8 cellular contexts compared by ENCODE assay signal in genomic region chr11:777288-778255, GRCh38. TPM values are rescaled to one million over a fixed set of nuclear protein-coding genes. Genes with fewer than 3 reads are reported as not detected.
DNase-seq lines count a peak whose midpoint lies in the region; ATAC-seq and TF ChIP-seq lines count a peak whose summit lies in the region.

Gene GATD1, minus strand, starts transcription at chr11:777487. Its CDS starts 25 bp downstream, at chr11:777462.

- no peaks in the 10 kb centered on the region for H3K27me3 Mint-ChIP-seq in activated B cell treated with CpG ODN at 0.5 μM for 24 hours

- ATAC-seq in GM18868 (IDR thresholded peaks at IDR 0.05; ENCODE audit: unreplicated experiment) (peak; percentile 78), HG03108 (IDR thresholded peaks at IDR 0.05; ENCODE audit: unreplicated experiment) (peak; percentile 78), activated B cell treated with CpG ODN at 0.5 μM for 24 hours (ENCODE audit: low read depth) (peak; percentile 87)

- peaks cover 5% of the 10 kb centered on the region for H3K36me3 Mint-ChIP-seq in activated B cell treated with CpG ODN at 0.5 μM for 24 hours (ENCODE audit: low read depth)

- peaks cover 16% of the 10 kb centered on the region for H3K4me1 Mint-ChIP-seq in activated B cell treated with CpG ODN at 0.5 μM for 24 hours

- H3K79me2 ChIP-seq in ACC112 (ENCODE audit: control insufficient read depth, insufficient read depth, low read length, unreplicated experiment) = peaks cover 64% of the 10 kb centered on the region

- peak within 1 kb of the TSS; percentile 69 for H3K27ac Mint-ChIP-seq in activated B cell treated with CpG ODN at 0.5 μM for 24 hours

- peaks cover 22% of the 10 kb centered on the region for H3K4me1 ChIP-seq in ACC112 (ENCODE audit: control insufficient read depth, insufficient read depth, low read length, unreplicated experiment)

- DNase-seq in NCI-H2227 (lab: John Stamatoyannopoulos, UW; ENCODE audit: unreplicated experiment) (peak; percentile 97), activated B cell treated with CpG ODN at 0.5 μM for 24 hours (peak; percentile 98), cardiac fibroblast (ENCODE audit: low read depth in 2 of 2) (peak; percentile 78 to 90), iris pigment epithelial cell (ENCODE audit: low read depth) (peak; percentile 82)
- DNase-seq in stimulated activated CD4-positive, alpha-beta T cell treated with anti-CD3 and anti-CD28 coated beads, Interleukin-12 subunit alpha, Interleukin-12 subunit beta, amount 100 ng/mL, for 4 hours = peak; percentile 95

- peak within 1 kb of the TSS; percentile 81 for H3K4me3 Mint-ChIP-seq in activated B cell treated with CpG ODN at 0.5 μM for 24 hours

- POLR2A ChIA-PET in activated B cell treated with CpG ODN at 0.5 μM for 24 hours (lab: Charles Lee) = interaction anchor here (0.8 to 2.7 kb wide), 10 partner anchors 19 to 330 kb away, joined by 3 to 23 read pairs (median 5); partner anchors contain the start of genes IRF7, RPLP2, SLC25A22 and TALDO1

- no peaks in the 10 kb centered on the region for H3K27me3 ChIP-seq in ACC112 (ENCODE audit: insufficient read depth, low read length)

- no peaks in the 10 kb centered on the region for H3K9me3 Mint-ChIP-seq in activated B cell treated with CpG ODN at 0.5 μM for 24 hours

- intact Hi-C loops in activated B cell treated with CpG ODN at 0.5 μM for 24 hours (cut with micrococcal nuclease) = loop anchor here (1.0 to 2.0 kb wide), 4 partner anchors 12 to 65 kb away; partner anchors contain the start of genes POLR2L, TALDO1 and TSPAN4

- CTCF ChIA-PET in activated B cell treated with CpG ODN at 0.5 μM for 24 hours (lab: Charles Lee) = no interaction called here

- no peaks in the 10 kb centered on the region; the same call in 1 of the 2 replicates for H3K36me3 ChIP-seq in ACC112 (ENCODE audit: insufficient read depth, low read length)

- H2AFZ ChIP-seq in ACC112 (ENCODE audit: low read length, unreplicated experiment) = peak within 1 kb of the TSS; percentile 68

- peak within 1 kb of the TSS; percentile 100 for H3K4me3 ChIP-seq in ACC112 (ENCODE audit: low read depth, low read length)
- peak within 1 kb of the TSS; percentile 76 to 86 for H3K4me3 ChIP-seq in cardiac fibroblast (replicated peaks in 1 of 2; ENCODE audit: low read depth in 2 of 2, low read length in 2 of 2)

- H3K27ac ChIP-seq in ACC112 (ENCODE audit: low read depth, low read length) = peak within 1 kb of the TSS; percentile 75

- TF ChIP-seq CTCF in activated B cell treated with CpG ODN at 0.5 μM for 24 hours (IDR thresholded peaks at IDR 0.05) (no peak), cardiac fibroblast (IDR thresholded peaks at IDR 0.05; ENCODE audit: low read depth, low read length) (no peak)

RNA-seq across cellular contexts. Expression of gene GATD1, which starts in this region (rescaled TPM):
- 60.3 and 63.3 TPM in 2 replicates for total RNA-seq in activated B cell treated with CpG ODN at 0.5 μM for 24 hours

Comparison
In these comparisons a context has a peak if more than half of its experiments do, and no peak if none do; other contexts are left out.
1. Peak in every context shown above with its lines: DNase-seq, ATAC-seq, H3K4me3 ChIP-seq and H3K27ac ChIP-seq.